In the genomic region with DNA sequence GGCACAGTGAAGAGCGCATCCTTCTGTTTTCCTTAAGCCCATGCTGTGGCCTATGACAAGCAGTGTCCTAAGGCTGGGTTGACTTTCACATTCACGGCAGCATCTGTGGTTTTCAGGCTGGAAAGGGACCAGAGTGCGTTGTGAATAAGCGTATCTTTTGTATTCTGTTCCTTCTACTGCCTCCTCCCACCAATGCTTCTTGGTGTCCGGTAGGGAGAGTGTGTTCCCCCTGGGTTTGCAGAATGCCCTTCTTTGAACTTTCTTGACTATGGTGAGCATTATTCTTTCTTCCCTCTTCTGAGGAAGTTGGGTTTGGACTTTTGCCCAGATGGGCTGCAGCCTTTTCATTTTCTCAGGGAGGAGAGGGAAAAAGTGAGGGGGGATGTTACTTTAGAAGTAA, we compare ENCODE assay signal across 13 cellular contexts.
A peak's percentile ranks its signal among the peaks of the same experiment; 100 is the strongest.
DNase-seq lines count a peak whose midpoint lies in the region; ATAC-seq and TF ChIP-seq lines count a peak whose summit lies in the region.
"Had no signal": no experiment of that assay in that cellular context is flagged by ENCODE, and none has a peak within 500 bp of the region (broad histone marks: within the 10 kb centered on the region; RNA-seq: fewer than 3 reads in every experiment).

No MANE protein-coding gene starts in this region.

- DNase-seq in KBM-7 (peak; percentile 68), adrenal gland (peak in 5 of 7 donors; percentile 20 to 58 (median 30)), left ventricle myocardium superior (no peak), stromal cell of bone marrow (ENCODE audit: low read depth) (peak; percentile 53), amniotic stem cell (lab: John Stamatoyannopoulos, UW) (no peak), NCI-H2081 (lab: John Stamatoyannopoulos, UW) (no peak)
- DNase-seq in activated T-helper 2 cell treated with anti-CD3 and anti-CD28 coated beads, Interferon-gamma antibody, Interleukin-2, Interleukin-4, amounts not matched to agents 10 μg/mL and 5 μg/mL and 100 μg/mL, durations not matched to agents 14 hours and 24 hours and 36 hours (ENCODE audit: low spot score): no peak
- DNase-seq: activated T-cell treated with anti-CD3 and anti-CD28 coated beads, Interleukin-2, amount 50 U/mL, for 48 hours; Caco-2; SW 1271 had no signal

- no peak for TF ChIP-seq POLR2A in adrenal gland (IDR thresholded peaks at IDR 0.05)

- H3K36me3 ChIP-seq in adrenal gland (replicated peaks in 1 of 2): no peaks in the 10 kb centered on the region
- H3K36me3 ChIP-seq: tibial artery had no signal

- no peak overlapping the region for H3K4me3 ChIP-seq in adrenal gland
- H3K4me3 ChIP-seq: tibial artery had no signal

- no peaks in the 10 kb centered on the region for H3K9me3 Mint-ChIP-seq in activated T-helper 2 cell treated with anti-CD3 and anti-CD28 coated beads, Interferon-gamma antibody, Interleukin-2, Interleukin-4, amounts not matched to agents 10 μg/mL and 5 μg/mL and 100 μg/mL, durations not matched to agents 14 hours and 24 hours and 36 hours

- no peak overlapping the region for H3K27ac Mint-ChIP-seq in activated T-helper 2 cell treated with anti-CD3 and anti-CD28 coated beads, Interferon-gamma antibody, Interleukin-2, Interleukin-4, amounts not matched to agents 10 μg/mL and 5 μg/mL and 100 μg/mL, durations not matched to agents 14 hours and 24 hours and 36 hours

- no peaks in the 10 kb centered on the region for H3K9me3 ChIP-seq in adrenal gland (replicated peaks in 1 of 3)
- H3K9me3 ChIP-seq: Caco-2, tibial artery had no signal

- peaks cover 0 to 7% of the 10 kb centered on the region in 2 donors for H3K4me1 ChIP-seq in adrenal gland (replicated peaks in 1 of 2)
- H3K4me1 ChIP-seq: Caco-2, tibial artery had no signal

- in situ Hi-C loops in KBM-7 (cut with MboI; ENCODE audit: low pct_unique_long_range_greater_than_20kb, low sequenced_read_pairs): no loop called here

- TF ChIP-seq CTCF in adrenal gland (IDR thresholded peaks at IDR 0.05): no peak

- H3K36me3 Mint-ChIP-seq in activated T-helper 2 cell treated with anti-CD3 and anti-CD28 coated beads, Interferon-gamma antibody, Interleukin-2, Interleukin-4, amounts not matched to agents 10 μg/mL and 5 μg/mL and 100 μg/mL, durations not matched to agents 14 hours and 24 hours and 36 hours (ENCODE audit: low read depth): no peaks in the 10 kb centered on the region

- peak; percentile 72 for ATAC-seq in left ventricle myocardium superior
- no peak for ATAC-seq in GM21576 (IDR thresholded peaks at IDR 0.05; ENCODE audit: unreplicated experiment)

- no peaks in the 10 kb centered on the region for H3K4me1 Mint-ChIP-seq in activated T-helper 2 cell treated with anti-CD3 and anti-CD28 coated beads, Interferon-gamma antibody, Interleukin-2, Interleukin-4, amounts not matched to agents 10 μg/mL and 5 μg/mL and 100 μg/mL, durations not matched to agents 14 hours and 24 hours and 36 hours (ENCODE audit: low read depth)

- peak overlapping the region in 1 of 5 donors; percentile 10 for H3K27ac ChIP-seq in adrenal gland
- H3K27ac ChIP-seq: epithelial cell of prostate, tibial artery had no signal

- WGBS in adrenal gland, 4 donors: 24 to 30% (median 28%) methylated on average over 5 of the region's 5 CpGs

- intact Hi-C loops in adrenal gland (cut with DNase I): no loop called here
- intact Hi-C loops in left ventricle myocardium superior (cut with micrococcal nuclease): no loop called here
- intact Hi-C loops in activated T-helper 2 cell treated with anti-CD3 and anti-CD28 coated beads, Interferon-gamma antibody, Interleukin-2, Interleukin-4, amounts not matched to agents 10 μg/mL and 5 μg/mL and 100 μg/mL, durations not matched to agents 14 hours and 24 hours and 36 hours (cut with micrococcal nuclease): no loop called here

- H3K4me3 Mint-ChIP-seq in activated T-helper 2 cell treated with anti-CD3 and anti-CD28 coated beads, Interferon-gamma antibody, Interleukin-2, Interleukin-4, amounts not matched to agents 10 μg/mL and 5 μg/mL and 100 μg/mL, durations not matched to agents 14 hours and 24 hours and 36 hours (ENCODE audit: low read depth): no peak overlapping the region

- H3K27me3 Mint-ChIP-seq in activated T-helper 2 cell treated with anti-CD3 and anti-CD28 coated beads, Interferon-gamma antibody, Interleukin-2, Interleukin-4, amounts not matched to agents 10 μg/mL and 5 μg/mL and 100 μg/mL, durations not matched to agents 14 hours and 24 hours and 36 hours (ENCODE audit: low read depth): peaks cover 30% of the 10 kb centered on the region

- H3K27me3 ChIP-seq in adrenal gland: no peaks in the 10 kb centered on the region
- H3K27me3 ChIP-seq: tibial artery had no signal

Comparison
In these comparisons a context has a peak if more than half of its experiments do, and no peak if none do; other contexts are left out.
1. DNase-seq: peak in KBM-7 (single experiment), adrenal gland (5 of 7) and stromal cell of bone marrow (single experiment); none in left ventricle myocardium superior (single experiment), amniotic stem cell (single experiment), NCI-H2081 (0 of 2) and activated T-helper 2 cell treated with anti-CD3 and anti-CD28 coated beads, Interferon-gamma antibody, Interleukin-2, Interleukin-4, amounts not matched to agents 10 μg/mL and 5 μg/mL and 100 μg/mL, durations not matched to agents 14 hours and 24 hours and 36 hours (single experiment).